Comparison of ENCODE assay signal across 20 cellular contexts in genomic region chr12:90773526-90773925, GRCh38.
DNase-seq lines count a peak whose midpoint lies in the region; ATAC-seq, FAIRE-seq and TF ChIP-seq lines count a peak whose summit lies in the region.
"Had no signal": no experiment of that assay in that cellular context is flagged by ENCODE, and none has a peak within 500 bp of the region (broad histone marks: within the 10 kb centered on the region; RNA-seq: fewer than 3 reads in every experiment).

No MANE protein-coding gene starts in this region.

- no peaks in the 10 kb centered on the region for H3K9me3 Mint-ChIP-seq in activated CD4-positive, alpha-beta T cell treated with anti-CD3 and anti-CD28 coated beads, Interleukin-2, amount 10 ng/mL, durations not matched to agents 24 days and 14 days
- H3K9me3 Mint-ChIP-seq: CD4-positive, alpha-beta memory T cell had no signal

- H3K27ac Mint-ChIP-seq in activated CD4-positive, alpha-beta T cell treated with anti-CD3 and anti-CD28 coated beads, Interleukin-2, amount 10 ng/mL, durations not matched to agents 24 days and 14 days: no peak overlapping the region
- H3K27ac Mint-ChIP-seq: CD4-positive, alpha-beta memory T cell had no signal

- TF ChIP-seq CTCF in choroid plexus epithelial cell (conservative IDR thresholded peaks at IDR 0.05; ENCODE audit: low read depth, low read length): no peak
- no peak for TF ChIP-seq CTCF in foreskin fibroblast (IDR thresholded peaks at IDR 0.05; ENCODE audit: low read depth, low read length)

- H3K36me3 Mint-ChIP-seq in activated CD4-positive, alpha-beta T cell treated with anti-CD3 and anti-CD28 coated beads, Interleukin-2, amount 10 ng/mL, durations not matched to agents 24 days and 14 days (ENCODE audit: low read depth): no peaks in the 10 kb centered on the region
- H3K36me3 Mint-ChIP-seq: CD4-positive, alpha-beta memory T cell had no signal

- FAIRE-seq in GM12892 (lab: Jason Lieb, UNC): no peak
- FAIRE-seq: H54, K562 had no signal

- TF ChIP-seq POLR2A in GM12892 (IDR thresholded peaks at IDR 0.05; ENCODE audit: low read depth, low read length): no peak

- no peak for ATAC-seq in GM18519 (IDR thresholded peaks at IDR 0.05; ENCODE audit: low FRiP score, unreplicated experiment)
- no peak for ATAC-seq in HG02763 (IDR thresholded peaks at IDR 0.05; ENCODE audit: unreplicated experiment)
- no peak for ATAC-seq in HG03135 (IDR thresholded peaks at IDR 0.05; ENCODE audit: unreplicated experiment)
- ATAC-seq: K562 had no signal

- H3K4me1 Mint-ChIP-seq in activated CD4-positive, alpha-beta T cell treated with anti-CD3 and anti-CD28 coated beads, Interleukin-2, amount 10 ng/mL, durations not matched to agents 24 days and 14 days: no peaks in the 10 kb centered on the region
- H3K4me1 Mint-ChIP-seq: CD4-positive, alpha-beta memory T cell had no signal

- H3K27me3 Mint-ChIP-seq in activated CD4-positive, alpha-beta T cell treated with anti-CD3 and anti-CD28 coated beads, Interleukin-2, amount 10 ng/mL, durations not matched to agents 24 days and 14 days: no peaks in the 10 kb centered on the region

- no peak overlapping the region for H3K4me3 Mint-ChIP-seq in activated CD4-positive, alpha-beta T cell treated with anti-CD3 and anti-CD28 coated beads, Interleukin-2, amount 10 ng/mL, durations not matched to agents 24 days and 14 days
- H3K4me3 Mint-ChIP-seq: CD4-positive, alpha-beta memory T cell had no signal

- H3K4me3 ChIP-seq in choroid plexus epithelial cell (ENCODE audit: low read depth, low read length): no peak overlapping the region
- no peak overlapping the region for H3K4me3 ChIP-seq in foreskin fibroblast (ENCODE audit: low read depth in 1 of 2, low read length in 2 of 2)
- H3K4me3 ChIP-seq: K562, PC-9, SJSA1 had no signal

- DNase-seq in activated CD4-positive, alpha-beta T cell treated with anti-CD3 and anti-CD28 coated beads, Interleukin-2, amount 10 ng/mL, durations not matched to agents 24 days and 14 days: peak; percentile 2
- no peak for DNase-seq in activated CD4-positive, alpha-beta T cell treated with anti-CD3 and anti-CD28 coated beads, Interleukin-2, amount 50 U/mL, for 48 hours
- DNase-seq in choroid plexus epithelial cell (ENCODE audit: low read depth): peak; percentile 29
- peak; percentile 7 to 44 for DNase-seq in foreskin fibroblast
- DNase-seq in GM12892 (ENCODE audit: insufficient read length): no peak
- DNase-seq: Calu3; CD4-positive, alpha-beta memory T cell; NCI-H1417; NCI-H187; NCI-H2107; NCI-H2227 treated with DMSO at 0.1 percent for 48 hours; NCI-H510A treated with DMSO at 0.1 percent for 48 hours; NCI-H774; PC-9 had no signal

- intact Hi-C loops in activated CD4-positive, alpha-beta T cell treated with anti-CD3 and anti-CD28 coated beads, Interleukin-2, amount 10 ng/mL, durations not matched to agents 24 days and 14 days (cut with micrococcal nuclease): no loop called here

Comparison
In these comparisons a context has a peak if more than half of its experiments do, and no peak if none do; other contexts are left out.
1. DNase-seq: peak in activated CD4-positive, alpha-beta T cell treated with anti-CD3 and anti-CD28 coated beads, Interleukin-2, amount 10 ng/mL, durations not matched to agents 24 days and 14 days (single experiment), choroid plexus epithelial cell (single experiment) and foreskin fibroblast (2 of 2); none in activated CD4-positive, alpha-beta T cell treated with anti-CD3 and anti-CD28 coated beads, Interleukin-2, amount 50 U/mL, for 48 hours (0 of 2) and GM12892 (single experiment).